In genomic region chr9:135882011-135882410, GRCh38 we compare ENCODE assay signal across 2 cellular contexts.
TF ChIP-seq lines count a peak whose summit lies in the region.

No MANE protein-coding gene starts in this region.

TF ChIP-seq in GM23338, 12 proteins besides CTCF, POLR2A, EP300 and RAD21 (continued from another document):
- TF ChIP-seq REST (IDR thresholded peaks at IDR 0.05; ENCODE audit: unreplicated experiment) (no peak), EZH2 (IDR thresholded peaks at IDR 0.05; ENCODE audit: low read depth, unreplicated experiment) (no peak), ZNF331 (CRISPR knock-in tag; IDR thresholded peaks at IDR 0.05; ENCODE audit: low read depth) (no peak), NANOG (IDR thresholded peaks at IDR 0.05; ENCODE audit: borderline replicate concordance) (no peak), STAT1 (IDR thresholded peaks at IDR 0.05; ENCODE audit: unreplicated experiment) (no peak), JUNB (IDR thresholded peaks at IDR 0.05; ENCODE audit: unreplicated experiment) (no peak)
- TF ChIP-seq, protein P1, sequence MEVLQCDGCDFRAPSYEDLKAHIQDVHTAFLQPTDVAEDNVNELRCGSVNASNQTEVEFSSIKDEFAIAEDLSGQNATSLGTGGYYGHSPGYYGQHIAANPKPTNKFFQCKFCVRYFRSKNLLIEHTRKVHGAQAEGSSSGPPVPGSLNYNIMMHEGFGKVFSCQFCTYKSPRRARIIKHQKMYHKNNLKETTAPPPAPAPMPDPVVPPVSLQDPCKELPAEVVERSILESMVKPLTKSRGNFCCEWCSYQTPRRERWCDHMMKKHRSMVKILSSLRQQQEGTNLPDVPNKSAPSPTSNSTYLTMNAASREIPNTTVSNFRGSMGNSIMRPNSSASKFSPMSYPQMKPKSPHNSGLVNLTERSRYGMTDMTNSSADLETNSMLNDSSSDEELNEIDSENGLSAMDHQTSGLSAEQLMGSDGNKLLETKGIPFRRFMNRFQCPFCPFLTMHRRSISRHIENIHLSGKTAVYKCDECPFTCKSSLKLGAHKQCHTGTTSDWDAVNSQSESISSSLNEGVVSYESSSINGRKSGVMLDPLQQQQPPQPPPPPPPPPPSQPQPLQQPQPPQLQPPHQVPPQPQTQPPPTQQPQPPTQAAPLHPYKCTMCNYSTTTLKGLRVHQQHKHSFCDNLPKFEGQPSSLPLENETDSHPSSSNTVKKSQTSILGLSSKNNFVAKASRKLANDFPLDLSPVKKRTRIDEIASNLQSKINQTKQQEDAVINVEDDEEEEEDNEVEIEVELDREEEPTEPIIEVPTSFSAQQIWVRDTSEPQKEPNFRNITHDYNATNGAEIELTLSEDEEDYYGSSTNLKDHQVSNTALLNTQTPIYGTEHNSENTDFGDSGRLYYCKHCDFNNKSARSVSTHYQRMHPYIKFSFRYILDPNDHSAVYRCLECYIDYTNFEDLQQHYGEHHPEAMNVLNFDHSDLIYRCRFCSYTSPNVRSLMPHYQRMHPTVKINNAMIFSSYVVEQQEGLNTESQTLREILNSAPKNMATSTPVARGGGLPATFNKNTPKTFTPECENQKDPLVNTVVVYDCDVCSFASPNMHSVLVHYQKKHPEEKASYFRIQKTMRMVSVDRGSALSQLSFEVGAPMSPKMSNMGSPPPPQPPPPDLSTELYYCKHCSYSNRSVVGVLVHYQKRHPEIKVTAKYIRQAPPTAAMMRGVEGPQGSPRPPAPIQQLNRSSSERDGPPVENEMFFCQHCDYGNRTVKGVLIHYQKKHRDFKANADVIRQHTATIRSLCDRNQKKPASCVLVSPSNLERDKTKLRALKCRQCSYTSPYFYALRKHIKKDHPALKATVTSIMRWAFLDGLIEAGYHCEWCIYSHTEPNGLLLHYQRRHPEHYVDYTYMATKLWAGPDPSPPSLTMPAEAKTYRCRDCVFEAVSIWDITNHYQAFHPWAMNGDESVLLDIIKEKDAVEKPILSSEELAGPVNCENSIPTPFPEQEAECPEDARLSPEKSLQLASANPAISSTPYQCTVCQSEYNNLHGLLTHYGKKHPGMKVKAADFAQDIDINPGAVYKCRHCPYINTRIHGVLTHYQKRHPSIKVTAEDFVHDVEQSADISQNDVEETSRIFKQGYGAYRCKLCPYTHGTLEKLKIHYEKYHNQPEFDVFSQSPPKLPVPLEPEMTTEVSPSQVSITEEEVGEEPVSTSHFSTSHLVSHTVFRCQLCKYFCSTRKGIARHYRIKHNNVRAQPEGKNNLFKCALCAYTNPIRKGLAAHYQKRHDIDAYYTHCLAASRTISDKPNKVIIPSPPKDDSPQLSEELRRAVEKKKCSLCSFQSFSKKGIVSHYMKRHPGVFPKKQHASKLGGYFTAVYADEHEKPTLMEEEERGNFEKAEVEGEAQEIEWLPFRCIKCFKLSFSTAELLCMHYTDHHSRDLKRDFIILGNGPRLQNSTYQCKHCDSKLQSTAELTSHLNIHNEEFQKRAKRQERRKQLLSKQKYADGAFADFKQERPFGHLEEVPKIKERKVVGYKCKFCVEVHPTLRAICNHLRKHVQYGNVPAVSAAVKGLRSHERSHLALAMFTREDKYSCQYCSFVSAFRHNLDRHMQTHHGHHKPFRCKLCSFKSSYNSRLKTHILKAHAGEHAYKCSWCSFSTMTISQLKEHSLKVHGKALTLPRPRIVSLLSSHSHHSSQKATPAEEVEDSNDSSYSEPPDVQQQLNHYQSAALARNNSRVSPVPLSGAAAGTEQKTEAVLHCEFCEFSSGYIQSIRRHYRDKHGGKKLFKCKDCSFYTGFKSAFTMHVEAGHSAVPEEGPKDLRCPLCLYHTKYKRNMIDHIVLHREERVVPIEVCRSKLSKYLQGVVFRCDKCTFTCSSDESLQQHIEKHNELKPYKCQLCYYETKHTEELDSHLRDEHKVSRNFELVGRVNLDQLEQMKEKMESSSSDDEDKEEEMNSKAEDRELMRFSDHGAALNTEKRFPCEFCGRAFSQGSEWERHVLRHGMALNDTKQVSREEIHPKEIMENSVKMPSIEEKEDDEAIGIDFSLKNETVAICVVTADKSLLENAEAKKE (CRISPR knock-in tag; IDR thresholded peaks at IDR 0.05) = no peak

TF ChIP-seq in WTC11, 78 proteins besides CTCF, POLR2A, EP300 and RAD21 (continued from another document):
- TF ChIP-seq NR3C1 (CRISPR knock-in tag; conservative IDR thresholded peaks at IDR 0.05; ENCODE audit: low read depth) (no peak), TEAD4 (CRISPR knock-in tag; IDR thresholded peaks at IDR 0.05) (no peak), TEAD1 (CRISPR knock-in tag; IDR thresholded peaks at IDR 0.05) (no peak), RORB (CRISPR knock-in tag; IDR thresholded peaks at IDR 0.05) (no peak), ZNF219 (CRISPR knock-in tag; IDR thresholded peaks at IDR 0.05; ENCODE audit: borderline replicate concordance) (no peak), USF1 (CRISPR knock-in tag; IDR thresholded peaks at IDR 0.05) (no peak), NFYB (CRISPR knock-in tag; conservative IDR thresholded peaks at IDR 0.05; ENCODE audit: low read depth) (no peak), ZSCAN18 (CRISPR knock-in tag; IDR thresholded peaks at IDR 0.05) (no peak), PREB (CRISPR knock-in tag; IDR thresholded peaks at IDR 0.05; ENCODE audit: borderline replicate concordance) (no peak), CREM (CRISPR knock-in tag; IDR thresholded peaks at IDR 0.05) (no peak), EMX1 (CRISPR knock-in tag; IDR thresholded peaks at IDR 0.05) (no peak)
- TF ChIP-seq, protein P2, sequence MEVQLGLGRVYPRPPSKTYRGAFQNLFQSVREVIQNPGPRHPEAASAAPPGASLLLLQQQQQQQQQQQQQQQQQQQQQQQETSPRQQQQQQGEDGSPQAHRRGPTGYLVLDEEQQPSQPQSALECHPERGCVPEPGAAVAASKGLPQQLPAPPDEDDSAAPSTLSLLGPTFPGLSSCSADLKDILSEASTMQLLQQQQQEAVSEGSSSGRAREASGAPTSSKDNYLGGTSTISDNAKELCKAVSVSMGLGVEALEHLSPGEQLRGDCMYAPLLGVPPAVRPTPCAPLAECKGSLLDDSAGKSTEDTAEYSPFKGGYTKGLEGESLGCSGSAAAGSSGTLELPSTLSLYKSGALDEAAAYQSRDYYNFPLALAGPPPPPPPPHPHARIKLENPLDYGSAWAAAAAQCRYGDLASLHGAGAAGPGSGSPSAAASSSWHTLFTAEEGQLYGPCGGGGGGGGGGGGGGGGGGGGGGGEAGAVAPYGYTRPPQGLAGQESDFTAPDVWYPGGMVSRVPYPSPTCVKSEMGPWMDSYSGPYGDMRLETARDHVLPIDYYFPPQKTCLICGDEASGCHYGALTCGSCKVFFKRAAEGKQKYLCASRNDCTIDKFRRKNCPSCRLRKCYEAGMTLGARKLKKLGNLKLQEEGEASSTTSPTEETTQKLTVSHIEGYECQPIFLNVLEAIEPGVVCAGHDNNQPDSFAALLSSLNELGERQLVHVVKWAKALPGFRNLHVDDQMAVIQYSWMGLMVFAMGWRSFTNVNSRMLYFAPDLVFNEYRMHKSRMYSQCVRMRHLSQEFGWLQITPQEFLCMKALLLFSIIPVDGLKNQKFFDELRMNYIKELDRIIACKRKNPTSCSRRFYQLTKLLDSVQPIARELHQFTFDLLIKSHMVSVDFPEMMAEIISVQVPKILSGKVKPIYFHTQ (CRISPR knock-in tag; IDR thresholded peaks at IDR 0.05) = no peak
- TF ChIP-seq, protein P3, sequence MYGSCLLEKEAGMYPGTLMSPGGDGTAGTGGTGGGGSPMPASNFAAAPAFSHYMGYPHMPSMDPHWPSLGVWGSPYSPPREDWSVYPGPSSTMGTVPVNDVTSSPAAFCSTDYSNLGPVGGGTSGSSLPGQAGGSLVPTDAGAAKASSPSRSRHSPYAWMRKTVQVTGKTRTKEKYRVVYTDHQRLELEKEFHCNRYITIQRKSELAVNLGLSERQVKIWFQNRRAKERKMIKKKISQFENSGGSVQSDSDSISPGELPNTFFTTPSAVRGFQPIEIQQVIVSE (CRISPR knock-in tag; IDR thresholded peaks at IDR 0.05; ENCODE audit: borderline replicate concordance) = no peak
- TF ChIP-seq, protein P4, sequence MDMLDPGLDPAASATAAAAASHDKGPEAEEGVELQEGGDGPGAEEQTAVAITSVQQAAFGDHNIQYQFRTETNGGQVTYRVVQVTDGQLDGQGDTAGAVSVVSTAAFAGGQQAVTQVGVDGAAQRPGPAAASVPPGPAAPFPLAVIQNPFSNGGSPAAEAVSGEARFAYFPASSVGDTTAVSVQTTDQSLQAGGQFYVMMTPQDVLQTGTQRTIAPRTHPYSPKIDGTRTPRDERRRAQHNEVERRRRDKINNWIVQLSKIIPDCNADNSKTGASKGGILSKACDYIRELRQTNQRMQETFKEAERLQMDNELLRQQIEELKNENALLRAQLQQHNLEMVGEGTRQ (CRISPR knock-in tag; IDR thresholded peaks at IDR 0.05) = no peak
